ENCODE assay signal across 11 cellular contexts in genomic region chr1:160519542-160520435, GRCh38. TPM values are rescaled to one million over a fixed set of nuclear protein-coding genes. Genes with fewer than 3 reads are reported as not detected.
DNase-seq lines count a peak whose midpoint lies in the region; ATAC-seq and TF ChIP-seq lines count a peak whose summit lies in the region.
"Had no signal": no experiment of that assay in that cellular context is flagged by ENCODE, and none has a peak within 500 bp of the region (broad histone marks: within the 10 kb centered on the region; RNA-seq: fewer than 3 reads in every experiment).

No MANE protein-coding gene starts in this region.

- H3K36me3 ChIP-seq in Loucy (ENCODE audit: insufficient read depth, low read length) (no peaks in the 10 kb centered on the region), body of pancreas (replicated peaks in 1 of 2; ENCODE audit: insufficient read depth in 1 of 2, low read depth in 2 of 2) (no peaks in the 10 kb centered on the region), right atrium auricular region (no peaks in the 10 kb centered on the region)
- H3K36me3 ChIP-seq: left ventricle myocardium inferior had no signal

- H3K4me2 ChIP-seq in Loucy (ENCODE audit: low read depth, low read length, poor library complexity, severe bottlenecking), result peak overlapping the region; percentile 56

- peaks cover 48 to 69% of the 10 kb centered on the region in 2 donors for H3K4me1 Mint-ChIP-seq in stimulated activated naive B cell treated with anti-CD40 and anti-IgM and Interleukin-4, amounts not matched to agents 10 μg/mL and 1 μg/mL and 100 μg/mL, for 72 hours

- H3K4me3 Mint-ChIP-seq in stimulated activated naive B cell treated with anti-CD40 and anti-IgM and Interleukin-4, amounts not matched to agents 10 μg/mL and 1 μg/mL and 100 μg/mL, for 72 hours, result peak overlapping the region; percentile 83 to 88

- H4K20me1 ChIP-seq in Loucy (ENCODE audit: insufficient read depth, low read length, poor library complexity, severe bottlenecking), result no peaks in the 10 kb centered on the region

- H3K4me3 ChIP-seq in Loucy (ENCODE audit: low read length, poor library complexity, severe bottlenecking) (peak overlapping the region; percentile 27), body of pancreas (no peak overlapping the region), right atrium auricular region (no peak overlapping the region)
- H3K4me3 ChIP-seq: left ventricle myocardium inferior had no signal

- H3K9me3 Mint-ChIP-seq in stimulated activated naive B cell treated with anti-CD40 and anti-IgM and Interleukin-4, amounts not matched to agents 10 μg/mL and 1 μg/mL and 100 μg/mL, for 72 hours, result peaks cover under 1 to 8% of the 10 kb centered on the region in 2 donors

- H3K9me3 ChIP-seq in Loucy (ENCODE audit: insufficient read depth, low read depth, low read length) (no peaks in the 10 kb centered on the region; the same call in 1 of the 2 replicates), body of pancreas (no peaks in the 10 kb centered on the region), right atrium auricular region (peaks cover 0 to 3% of the 10 kb centered on the region in 2 donors)

- ATAC-seq in body of pancreas, result peak; percentile 78
- ATAC-seq in stimulated activated naive B cell treated with anti-CD40 and anti-IgM and Interleukin-4, amounts not matched to agents 10 μg/mL and 1 μg/mL and 100 μg/mL, for 72 hours (replicated peaks), result peak; percentile 51 to 54
- ATAC-seq: Panc1 had no signal

- no peaks in the 10 kb centered on the region for H3K79me2 ChIP-seq in Loucy (ENCODE audit: insufficient read depth, low read length)

- no peak for TF ChIP-seq POLR2A in body of pancreas (IDR thresholded peaks at IDR 0.05)

- H3K4me1 ChIP-seq in Loucy (ENCODE audit: insufficient read depth, low read length, poor library complexity, severe bottlenecking) (peaks cover 43% of the 10 kb centered on the region), body of pancreas (no peaks in the 10 kb centered on the region), right atrium auricular region (no peaks in the 10 kb centered on the region)
- H3K4me1 ChIP-seq: left ventricle myocardium inferior had no signal

- 32 to 37% methylated on average over 5 of the region's 5 CpGs for WGBS in body of pancreas, 2 donors

- H3K9ac ChIP-seq in Loucy (ENCODE audit: low read depth, low read length, poor library complexity, severe bottlenecking), result no peak overlapping the region

- peak overlapping the region; percentile 93 for H3K27ac Mint-ChIP-seq in stimulated activated naive B cell treated with anti-CD40 and anti-IgM and Interleukin-4, amounts not matched to agents 10 μg/mL and 1 μg/mL and 100 μg/mL, for 72 hours

- peaks cover 6% of the 10 kb centered on the region; the same call in 1 of the 2 replicates for H3F3A ChIP-seq in Loucy (ENCODE audit: low read depth)

- H3K27ac ChIP-seq in body of pancreas (peak overlapping the region in 2 of 4 donors; percentile 54), right atrium auricular region (no peak overlapping the region)
- H3K27ac ChIP-seq: left ventricle myocardium inferior had no signal

- H3K27me3 ChIP-seq in Loucy (ENCODE audit: insufficient read depth, low read length, poor library complexity, severe bottlenecking) (no peaks in the 10 kb centered on the region), body of pancreas (no peaks in the 10 kb centered on the region), right atrium auricular region (no peaks in the 10 kb centered on the region)

- H3K27me3 Mint-ChIP-seq in stimulated activated naive B cell treated with anti-CD40 and anti-IgM and Interleukin-4, amounts not matched to agents 10 μg/mL and 1 μg/mL and 100 μg/mL, for 72 hours, result no peaks in the 10 kb centered on the region

- peak; percentile 56 for DNase-seq in activated CD4-positive, alpha-beta T cell treated with anti-CD3 and anti-CD28 coated beads for 48 hours
- no peak for DNase-seq in activated CD4-positive, alpha-beta T cell treated with anti-CD3 and anti-CD28 coated beads, Interleukin-2, amount 50 U/mL, for 1 hour
- DNase-seq in body of pancreas (no peak), T1000 (lab: John Stamatoyannopoulos, UW) (no peak), NCI-H1105 treated with DMSO at 0.1 percent for 48 hours (lab: John Stamatoyannopoulos, UW) (no peak), right atrium auricular region (ENCODE audit: low spot score) (no peak)
- no peak for DNase-seq in stimulated activated naive B cell treated with anti-CD40 and anti-IgM and Interleukin-4, amounts not matched to agents 10 μg/mL and 1 μg/mL and 100 μg/mL, for 72 hours
- DNase-seq: cerebellar nuclear complex, left ventricle myocardium inferior had no signal

- no peaks in the 10 kb centered on the region for H3K9me2 ChIP-seq in Loucy (replicated peaks; ENCODE audit: low read depth, low read length)

- intact Hi-C loops in body of pancreas (cut with DNase I), result no loop called here

- peaks cover 52 to 67% of the 10 kb centered on the region in 2 donors for H3K36me3 Mint-ChIP-seq in stimulated activated naive B cell treated with anti-CD40 and anti-IgM and Interleukin-4, amounts not matched to agents 10 μg/mL and 1 μg/mL and 100 μg/mL, for 72 hours

- H2AFZ ChIP-seq in Loucy (ENCODE audit: low read length), result no peak overlapping the region

- TF ChIP-seq CTCF in Loucy (conservative IDR thresholded peaks at IDR 0.05; ENCODE audit: low read length) (peak; percentile 45), body of pancreas (IDR thresholded peaks at IDR 0.05) (peak in 4 of 7 experiments; percentile 19 to 27 (median 19)), right atrium auricular region (IDR thresholded peaks at IDR 0.05) (no peak)

RNA-seq across cellular contexts. Expression of gene SLAMF6, which starts 3.3 kb away (rescaled TPM):
- total RNA-seq in body of pancreas, result under 1 TPM; 0.52 to 0.99 TPM
- 1 to 10 TPM in 1 of 2 donors, under 1 TPM in 1; 0.19 to 1.3 TPM for total RNA-seq in right atrium auricular region

RNA-seq across cellular contexts. Expression of gene CD84, which starts 59.5 kb away (rescaled TPM):
- total RNA-seq in body of pancreas, result 1 to 10 TPM; 3.0 to 7.0 TPM
- 1 to 10 TPM; 2.5 to 3.1 TPM for total RNA-seq in right atrium auricular region

Comparison
In these comparisons a context has a peak if more than half of its experiments do, and no peak if none do; other contexts are left out.
1. CTCF ChIP-seq: peak in Loucy (single experiment) and body of pancreas (4 of 7); none in right atrium auricular region (0 of 2).